Comparison of ENCODE assay signal across 29 cellular contexts in the genomic region with DNA sequence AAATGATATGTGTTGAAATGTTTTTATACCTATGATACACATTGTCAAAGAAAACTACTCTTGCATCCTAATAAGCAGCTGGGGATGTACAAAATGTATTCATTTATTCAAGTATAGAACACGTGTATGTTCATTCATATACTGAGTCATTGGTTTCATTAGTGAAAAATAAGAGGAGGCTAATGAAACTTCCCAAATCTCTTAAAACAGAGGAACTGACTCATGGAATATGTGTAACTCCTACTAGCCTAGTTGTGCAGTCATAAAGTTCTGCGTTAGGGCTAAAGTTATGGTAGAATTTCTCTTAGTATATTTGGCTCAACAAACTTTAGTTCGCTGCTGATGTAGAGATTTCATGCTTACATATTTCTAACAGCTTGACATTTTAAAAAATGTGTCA.
"Had no signal": no experiment of that assay in that cellular context is flagged by ENCODE, and none has a peak within 500 bp of the region (broad histone marks: within the 10 kb centered on the region; RNA-seq: fewer than 3 reads in every experiment).

No MANE protein-coding gene starts in this region.

- DNase-seq: activated CD4-positive, alpha-beta T cell treated with anti-CD3 and anti-CD28 coated beads for 48 hours; activated CD4-positive, alpha-beta T cell treated with anti-CD3 and anti-CD28 coated beads, Interleukin-2, amount 50 U/mL, for 48 hours; activated CD8-positive, alpha-beta memory T cell treated with anti-CD3 and anti-CD28 coated beads, Interleukin-2, amount 50 U/mL, for 4 hours; activated effector memory CD4-positive, alpha-beta T cell treated with anti-CD3 and anti-CD28 coated beads, Interleukin-2, amount 50 U/mL, for 16 hours; activated naive CD4-positive, alpha-beta T cell treated with anti-CD3 and anti-CD28 coated beads for 36 hours; activated naive CD8-positive, alpha-beta T cell treated with anti-CD3 and anti-CD28 coated beads for 36 hours; activated T-cell treated with anti-CD3 and anti-CD28 coated beads, Interleukin-2, amount 50 U/mL, for 1 hour; adrenal gland; aorta; effector memory CD8-positive, alpha-beta T cell; gastrocnemius medialis; glutamatergic neuron; left cardiac atrium; left ventricle myocardium superior; mucosa of descending colon; stimulated activated CD4-positive, alpha-beta T cell treated with anti-CD3 and anti-CD28 coated beads, Interleukin-15, amount 100 ng/mL, for 24 hours; stimulated activated CD4-positive, alpha-beta T cell treated with anti-CD3 and anti-CD28 coated beads, Interleukin-2, amount 100 ng/mL, for 24 hours; stimulated activated naive CD4-positive, alpha-beta T cell; T-helper 9 cell; tibial artery; upper lobe of right lung; WERI-Rb-1 had no signal

- H3K4me1 ChIP-seq: gastrocnemius medialis, right atrium auricular region, suprapubic skin, tibial artery, upper lobe of right lung had no signal

- H3K4me1 Mint-ChIP-seq: activated naive CD8-positive, alpha-beta T cell treated with anti-CD3 and anti-CD28 coated beads for 36 hours had no signal

- H3K36me3 Mint-ChIP-seq: activated naive CD8-positive, alpha-beta T cell treated with anti-CD3 and anti-CD28 coated beads for 36 hours had no signal

- ATAC-seq: activated CD4-positive, CD25-positive, alpha-beta regulatory T cell treated with anti-CD3 and anti-CD28 coated beads, Interleukin-2, amount 50 U/mL, for 24 hours; effector memory CD8-positive, alpha-beta T cell; gastrocnemius medialis; left cardiac atrium; left ventricle myocardium superior; mucosa of descending colon; natural killer cell treated with Interleukin-12 subunit alpha and Interleukin-12 subunit beta and Interleukin-15 and Interleukin-18, amount 100 ng/mL, for 72 hours; upper lobe of right lung had no signal

- H3K36me3 ChIP-seq: adrenal gland, gastrocnemius medialis, right atrium auricular region, suprapubic skin, tibial artery, upper lobe of right lung, WERI-Rb-1 had no signal

- H3K27me3 ChIP-seq: adrenal gland, gastrocnemius medialis, right atrium auricular region, suprapubic skin, tibial artery, upper lobe of right lung had no signal

- H3K4me3 Mint-ChIP-seq: activated naive CD4-positive, alpha-beta T cell treated with anti-CD3 and anti-CD28 coated beads for 36 hours; activated naive CD8-positive, alpha-beta T cell treated with anti-CD3 and anti-CD28 coated beads for 36 hours; activated T-helper 1 cell treated with anti-CD3 and anti-CD28 coated beads, Interleukin-12 subunit alpha, Interleukin-12 subunit beta, Interleukin-2, Interleukin-4 antibody, amounts not matched to agents 30 ng/mL and 10 ng/mL and 1 ng/mL, durations not matched to agents 14 hours and 24 hours and 36 hours; brain; effector memory CD8-positive, alpha-beta T cell; natural killer cell treated with Interleukin-12 subunit alpha and Interleukin-12 subunit beta and Interleukin-15 and Interleukin-18, amount 100 ng/mL, for 72 hours had no signal

- H3K4me3 ChIP-seq: adrenal gland, coronary artery, gastrocnemius medialis, mucosa of descending colon, right atrium auricular region, suprapubic skin, tibial artery, upper lobe of right lung had no signal

- H3K9me3 ChIP-seq: adrenal gland, gastrocnemius medialis, right atrium auricular region, suprapubic skin, tibial artery, upper lobe of right lung had no signal

- H3K27me3 Mint-ChIP-seq: activated naive CD8-positive, alpha-beta T cell treated with anti-CD3 and anti-CD28 coated beads for 36 hours; brain; effector memory CD8-positive, alpha-beta T cell; natural killer cell treated with Interleukin-12 subunit alpha and Interleukin-12 subunit beta and Interleukin-15 and Interleukin-18, amount 100 ng/mL, for 72 hours had no signal

- H3K27ac Mint-ChIP-seq: activated naive CD4-positive, alpha-beta T cell treated with anti-CD3 and anti-CD28 coated beads for 36 hours; activated naive CD8-positive, alpha-beta T cell treated with anti-CD3 and anti-CD28 coated beads for 36 hours; activated T-helper 1 cell treated with anti-CD3 and anti-CD28 coated beads, Interleukin-12 subunit alpha, Interleukin-12 subunit beta, Interleukin-2, Interleukin-4 antibody, amounts not matched to agents 30 ng/mL and 10 ng/mL and 1 ng/mL, durations not matched to agents 14 hours and 24 hours and 36 hours; brain; effector memory CD8-positive, alpha-beta T cell; natural killer cell treated with Interleukin-12 subunit alpha and Interleukin-12 subunit beta and Interleukin-15 and Interleukin-18, amount 100 ng/mL, for 72 hours had no signal

- H3K27ac ChIP-seq: adrenal gland, coronary artery, gastrocnemius medialis, right atrium auricular region, suprapubic skin, tibial artery, upper lobe of right lung, WERI-Rb-1 had no signal
